ENCODE assay signal across 10 cellular contexts in genomic region chr2:241774419-241775222, GRCh38. TPM values are rescaled to one million over a fixed set of nuclear protein-coding genes. Genes with fewer than 3 reads are reported as not detected.
DNase-seq lines count a peak whose midpoint lies in the region; ATAC-seq, FAIRE-seq and TF ChIP-seq lines count a peak whose summit lies in the region.
"Had no signal": no experiment of that assay in that cellular context is flagged by ENCODE, and none has a peak within 500 bp of the region (broad histone marks: within the 10 kb centered on the region; RNA-seq: fewer than 3 reads in every experiment).

No MANE protein-coding gene starts in this region.

- no peaks in the 10 kb centered on the region for H3K36me3 Mint-ChIP-seq in MCF 10A (ENCODE audit: insufficient read depth, unreplicated experiment)
- H3K36me3 Mint-ChIP-seq in type B pancreatic cell: no peaks in the 10 kb centered on the region
- peaks cover 0 to 2% of the 10 kb centered on the region in 2 donors for H3K36me3 Mint-ChIP-seq in activated T-cell treated with anti-CD3 and anti-CD28 coated beads, Interleukin-2, amount 50 U/mL, for 72 hours (ENCODE audit: insufficient read depth in 2 of 2)
- H3K36me3 Mint-ChIP-seq: CD8-positive, alpha-beta T cell had no signal

- no peak overlapping the region for H2AFZ ChIP-seq in mammary epithelial cell (ENCODE audit: low read depth, low read length)

- DNase-seq in MCF 10A (ENCODE audit: unreplicated experiment) (peak; percentile 77), mammary epithelial cell (no peak), RCC 7860 (ENCODE audit: low spot score) (peak; percentile 43), foreskin fibroblast (peak; percentile 60 to 86), type B pancreatic cell (ENCODE audit: extremely low spot score, unreplicated experiment) (peak; percentile 65), NCI-H2029 treated with DMSO at 0.1 percent for 48 hours (lab: John Stamatoyannopoulos, UW) (no peak)
- no peak for DNase-seq in stimulated activated CD4-positive, alpha-beta T cell treated with anti-CD3 and anti-CD28 coated beads, Interleukin-4, amount 100 ng/mL, for 4 hours
- DNase-seq in activated T-cell treated with anti-CD3 and anti-CD28 coated beads, Interleukin-2, amount 50 U/mL, for 72 hours: no peak

- WGBS in mammary epithelial cell (ENCODE audit: low coverage, missing lambda C conversion rate): 89% methylated on average over 13 of the region's 40 CpGs

- TF ChIP-seq CTCF in MCF 10A (IDR thresholded peaks at IDR 0.05; ENCODE audit: unreplicated experiment) (no peak), mammary epithelial cell (conservative IDR thresholded peaks at IDR 0.05 in 1 of 2, IDR thresholded peaks at IDR 0.05 in 1 of 2; ENCODE audit: extremely low read depth in 1 of 2, insufficient read depth in 1 of 2, low read depth in 1 of 2, low read length in 2 of 2) (no peak), foreskin fibroblast (IDR thresholded peaks at IDR 0.05; ENCODE audit: low read depth, low read length) (no peak), type B pancreatic cell (conservative IDR thresholded peaks at IDR 0.05) (no peak)

- dilution Hi-C loops in mammary epithelial cell (cut with HindIII; ENCODE audit: low sequenced_read_pairs): loop anchor here (5.0 kb wide), 1 partner anchor 83 kb away; the partner anchor contains the start of gene PDCD1

- FAIRE-seq in RCC 7860 (lab: Jason Lieb, UNC): no peak

- POLR2A ChIA-PET in MCF 10A (lab: Yijun Ruan, JAX): interaction anchor here (0.6 kb wide), 1 partner anchor 216 kb away, joined by 4 read pairs; the partner anchor contains the start of gene BOK

- H3K4me3 Mint-ChIP-seq in MCF 10A (ENCODE audit: unreplicated experiment): no peak overlapping the region
- no peak overlapping the region for H3K4me3 Mint-ChIP-seq in type B pancreatic cell
- H3K4me3 Mint-ChIP-seq in activated T-cell treated with anti-CD3 and anti-CD28 coated beads, Interleukin-2, amount 50 U/mL, for 72 hours: no peak overlapping the region
- H3K4me3 Mint-ChIP-seq: CD8-positive, alpha-beta T cell had no signal

- BruUV-seq in MCF 10A (replicated peaks; lab: Mats Ljungman, UMichigan) (no TSS peak), mammary epithelial cell (replicated peaks; lab: Mats Ljungman, UMichigan) (no TSS peak)

- H3K27me3 ChIP-seq in mammary epithelial cell (ENCODE audit: insufficient read depth, low read length): no peaks in the 10 kb centered on the region

- no peaks in the 10 kb centered on the region for H3K27me3 Mint-ChIP-seq in MCF 10A (ENCODE audit: insufficient read depth, unreplicated experiment)
- H3K27me3 Mint-ChIP-seq in type B pancreatic cell: no peaks in the 10 kb centered on the region
- H3K27me3 Mint-ChIP-seq in activated T-cell treated with anti-CD3 and anti-CD28 coated beads, Interleukin-2, amount 50 U/mL, for 72 hours (ENCODE audit: low read depth): no peaks in the 10 kb centered on the region

- H3K4me2 ChIP-seq in mammary epithelial cell (ENCODE audit: insufficient read depth, low read depth, low read length): no peak overlapping the region

- H3K4me3 ChIP-seq in mammary epithelial cell (replicated peaks in 1 of 3; ENCODE audit: insufficient read depth in 1 of 3, low read depth in 2 of 3, low read length in 3 of 3): no peak overlapping the region
- H3K4me3 ChIP-seq in foreskin fibroblast (ENCODE audit: low read depth in 1 of 2, low read length in 2 of 2): no peak overlapping the region
- H3K4me3 ChIP-seq: skin epidermis had no signal

- H3K79me2 ChIP-seq in mammary epithelial cell (ENCODE audit: insufficient read depth, low read length): no peaks in the 10 kb centered on the region

- H3K9me3 ChIP-seq in mammary epithelial cell (replicated peaks; ENCODE audit: insufficient read depth, low read length): no peaks in the 10 kb centered on the region

- H3K9ac ChIP-seq in mammary epithelial cell (ENCODE audit: insufficient read depth, low read length): no peak overlapping the region

- ATAC-seq in activated T-cell treated with anti-CD3 and anti-CD28 coated beads, Interleukin-2, amount 50 U/mL, for 72 hours (replicated peaks in 1 of 2): no peak
- ATAC-seq: CD8-positive, alpha-beta T cell had no signal

- H3K4me1 ChIP-seq in mammary epithelial cell (ENCODE audit: insufficient read depth, low read length): peaks cover 23% of the 10 kb centered on the region

- CTCF ChIA-PET in MCF 10A (lab: Yijun Ruan, JAX): interaction anchor here (0.9 kb wide), 1 partner anchor 104 kb away, joined by 6 read pairs; no protein-coding TSS in a partner anchor
- CTCF ChIA-PET in mammary epithelial cell (lab: Charles Lee; ENCODE audit: low non-redundant PET): no interaction called here

- no peaks in the 10 kb centered on the region for H3K9me3 Mint-ChIP-seq in MCF 10A (ENCODE audit: unreplicated experiment)
- H3K9me3 Mint-ChIP-seq in type B pancreatic cell: no peaks in the 10 kb centered on the region
- peaks cover 0 to 2% of the 10 kb centered on the region in 2 donors for H3K9me3 Mint-ChIP-seq in activated T-cell treated with anti-CD3 and anti-CD28 coated beads, Interleukin-2, amount 50 U/mL, for 72 hours
- H3K9me3 Mint-ChIP-seq: CD8-positive, alpha-beta T cell had no signal

- peaks cover 2% of the 10 kb centered on the region for H4K20me1 ChIP-seq in mammary epithelial cell (ENCODE audit: insufficient read depth, low read length)

- no peaks in the 10 kb centered on the region for H3K36me3 ChIP-seq in mammary epithelial cell (ENCODE audit: insufficient read depth, low read length)

- no peaks in the 10 kb centered on the region for H3K4me1 Mint-ChIP-seq in MCF 10A (ENCODE audit: insufficient read depth, unreplicated experiment)
- H3K4me1 Mint-ChIP-seq in type B pancreatic cell (ENCODE audit: unreplicated experiment): peaks cover 15% of the 10 kb centered on the region
- peaks cover 13% of the 10 kb centered on the region for H3K4me1 Mint-ChIP-seq in activated T-cell treated with anti-CD3 and anti-CD28 coated beads, Interleukin-2, amount 50 U/mL, for 72 hours (ENCODE audit: low read depth)

- in situ Hi-C loops in mammary epithelial cell (cut with MboI; ENCODE audit: low sequenced_read_pairs in 2 of 2): no loop called here

- no peak overlapping the region for H3K27ac ChIP-seq in mammary epithelial cell (ENCODE audit: insufficient read depth, low read depth, low read length)
- H3K27ac ChIP-seq: skin epidermis had no signal

- intact Hi-C loops in MCF 10A (cut with micrococcal nuclease) (no loop called here), mammary epithelial cell (cut with micrococcal nuclease) (no loop called here)

- H3K27ac Mint-ChIP-seq in MCF 10A (ENCODE audit: low read depth, unreplicated experiment) (no peak overlapping the region), type B pancreatic cell (no peak overlapping the region)
- no peak overlapping the region for H3K27ac Mint-ChIP-seq in activated T-cell treated with anti-CD3 and anti-CD28 coated beads, Interleukin-2, amount 50 U/mL, for 72 hours
- H3K27ac Mint-ChIP-seq: CD8-positive, alpha-beta T cell had no signal

RNA-seq across cellular contexts. Expression of gene GAL3ST2, which starts 2.0 kb away (rescaled TPM):
- total RNA-seq in MCF 10A (2022): 0.37 TPM in 1 of 2 replicates, not detected in the other
- not detected for total RNA-seq in mammary epithelial cell
- polyA plus RNA-seq in mammary epithelial cell: not detected
- not detected for polyA minus RNA-seq in mammary epithelial cell
- total RNA-seq in type B pancreatic cell (ENCODE audit: low replicate concordance): 0.19 and 0.29 TPM in 2 replicates
- total RNA-seq in activated T-cell treated with anti-CD3 and anti-CD28 coated beads, Interleukin-2, amount 50 U/mL, for 72 hours: under 1 TPM; 0.53 to 0.82 TPM

RNA-seq across cellular contexts. Expression of gene NEU4, which starts 34.4 kb away (rescaled TPM):
- total RNA-seq in MCF 10A (2022): not detected in 2 replicates
- not detected for total RNA-seq in mammary epithelial cell
- polyA plus RNA-seq in mammary epithelial cell: not detected
- polyA minus RNA-seq in mammary epithelial cell: not detected
- 0.19 and 0.51 TPM in 2 replicates for total RNA-seq in type B pancreatic cell (ENCODE audit: low replicate concordance)
- total RNA-seq in activated T-cell treated with anti-CD3 and anti-CD28 coated beads, Interleukin-2, amount 50 U/mL, for 72 hours: 1 to 10 TPM in 1 of 2 donors, under 1 TPM in 1; 0.37 to 1.4 TPM

RNA-seq across cellular contexts. Expression of gene D2HGDH, which starts 40.2 kb away (rescaled TPM):
- 37.5 and 41.5 TPM in 2 replicates for total RNA-seq in MCF 10A (2022)
- total RNA-seq in mammary epithelial cell: 10 to 100 TPM; 13.8 to 27.2 TPM
- polyA plus RNA-seq in mammary epithelial cell: 8.2 TPM
- 2.3 TPM for polyA minus RNA-seq in mammary epithelial cell
- 17.3 and 36.0 TPM in 2 replicates for total RNA-seq in type B pancreatic cell (ENCODE audit: low replicate concordance)
- 10 to 100 TPM; 24.0 to 25.8 TPM for total RNA-seq in activated T-cell treated with anti-CD3 and anti-CD28 coated beads, Interleukin-2, amount 50 U/mL, for 72 hours

Comparison
In these comparisons a context has a peak if more than half of its experiments do, and no peak if none do; other contexts are left out.
1. DNase-seq: peak in MCF 10A (single experiment), RCC 7860 (single experiment), foreskin fibroblast (2 of 2) and type B pancreatic cell (single experiment); none in mammary epithelial cell (single experiment), stimulated activated CD4-positive, alpha-beta T cell treated with anti-CD3 and anti-CD28 coated beads, Interleukin-4, amount 100 ng/mL, for 4 hours (0 of 2), activated T-cell treated with anti-CD3 and anti-CD28 coated beads, Interleukin-2, amount 50 U/mL, for 72 hours (0 of 2) and NCI-H2029 treated with DMSO at 0.1 percent for 48 hours (single experiment).